ENCODE assay signal across 8 cellular contexts in genomic region chr10:15096661-15097010, GRCh38. TPM values are rescaled to one million over a fixed set of nuclear protein-coding genes. Genes with fewer than 3 reads are reported as not detected.
DNase-seq lines count a peak whose midpoint lies in the region; ATAC-seq lines count a peak whose summit lies in the region.

No MANE protein-coding gene starts in this region.

- peak overlapping the region; percentile 100 for H3K4me3 Mint-ChIP-seq in activated naive CD8-positive, alpha-beta T cell treated with anti-CD3 and anti-CD28 coated beads for 36 hours

- H3K9me3 ChIP-seq in thymus (ENCODE audit: control insufficient read depth): no peaks in the 10 kb centered on the region

- peaks cover 13% of the 10 kb centered on the region for H3K36me3 Mint-ChIP-seq in activated naive CD8-positive, alpha-beta T cell treated with anti-CD3 and anti-CD28 coated beads for 36 hours

- ATAC-seq in GM19035 (IDR thresholded peaks at IDR 0.05; ENCODE audit: unreplicated experiment): peak; percentile 13
- ATAC-seq in HG03039 (IDR thresholded peaks at IDR 0.05; ENCODE audit: unreplicated experiment): peak; percentile 18

- no peak for DNase-seq in activated naive CD8-positive, alpha-beta T cell treated with anti-CD3 and anti-CD28 coated beads for 36 hours
- DNase-seq in stimulated activated CD4-positive, alpha-beta T cell treated with anti-CD3 and anti-CD28 coated beads, Interleukin-12 subunit alpha, Interleukin-12 subunit beta, amount 100 ng/mL, for 4 hours: no peak
- no peak for DNase-seq in effector CD4-positive, alpha-beta T cell
- DNase-seq in glomerular visceral epithelial cell (ENCODE audit: extremely low spot score): no peak

- WGBS in thymus: 1% methylated on average over 11 of the region's 11 CpGs

- peak overlapping the region; percentile 98 for H3K27ac Mint-ChIP-seq in activated naive CD8-positive, alpha-beta T cell treated with anti-CD3 and anti-CD28 coated beads for 36 hours

- H3K27me3 ChIP-seq in layer of hippocampus (ENCODE audit: control insufficient read depth, insufficient read depth, low read length): no peaks in the 10 kb centered on the region
- H3K27me3 ChIP-seq in thymus (ENCODE audit: control insufficient read depth, insufficient read depth): no peaks in the 10 kb centered on the region

- H3K4me1 ChIP-seq in thymus (ENCODE audit: control insufficient read depth, insufficient read depth, low read length): peaks cover 15% of the 10 kb centered on the region

- H3K4me1 Mint-ChIP-seq in activated naive CD8-positive, alpha-beta T cell treated with anti-CD3 and anti-CD28 coated beads for 36 hours: peaks cover 29% of the 10 kb centered on the region

- H3K27me3 Mint-ChIP-seq in activated naive CD8-positive, alpha-beta T cell treated with anti-CD3 and anti-CD28 coated beads for 36 hours: no peaks in the 10 kb centered on the region

- peak overlapping the region; percentile 75 for H3K4me3 ChIP-seq in thymus (ENCODE audit: low read length)

- peaks cover 3% of the 10 kb centered on the region for H3K36me3 ChIP-seq in thymus (ENCODE audit: control insufficient read depth, insufficient read depth)

- H3K27ac ChIP-seq in layer of hippocampus (ENCODE audit: low read depth, low read length) (peak overlapping the region; percentile 99), thymus (ENCODE audit: low read depth) (no peak overlapping the region)

- no peaks in the 10 kb centered on the region for H3K9me3 Mint-ChIP-seq in activated naive CD8-positive, alpha-beta T cell treated with anti-CD3 and anti-CD28 coated beads for 36 hours

RNA-seq across cellular contexts. Expression of gene RPP38, which starts 0.5 kb away (rescaled TPM):
- 10 to 100 TPM; 27.8 to 28.5 TPM for total RNA-seq in activated naive CD8-positive, alpha-beta T cell treated with anti-CD3 and anti-CD28 coated beads for 36 hours
- 32.2 TPM for polyA plus RNA-seq in thymus

RNA-seq across cellular contexts. Expression of gene ACBD7, which starts 8.1 kb away (rescaled TPM):
- 1 to 10 TPM; 1.3 to 1.8 TPM for total RNA-seq in activated naive CD8-positive, alpha-beta T cell treated with anti-CD3 and anti-CD28 coated beads for 36 hours
- polyA plus RNA-seq in thymus: 1.4 TPM

RNA-seq across cellular contexts. Expression of gene OLAH, which starts 52.9 kb away (rescaled TPM):
- 1 to 10 TPM; 1.2 to 2.0 TPM for total RNA-seq in activated naive CD8-positive, alpha-beta T cell treated with anti-CD3 and anti-CD28 coated beads for 36 hours
- polyA plus RNA-seq in thymus: 14.4 TPM
